Comparison of ENCODE assay signal across 10 cellular contexts in the genomic region with DNA sequence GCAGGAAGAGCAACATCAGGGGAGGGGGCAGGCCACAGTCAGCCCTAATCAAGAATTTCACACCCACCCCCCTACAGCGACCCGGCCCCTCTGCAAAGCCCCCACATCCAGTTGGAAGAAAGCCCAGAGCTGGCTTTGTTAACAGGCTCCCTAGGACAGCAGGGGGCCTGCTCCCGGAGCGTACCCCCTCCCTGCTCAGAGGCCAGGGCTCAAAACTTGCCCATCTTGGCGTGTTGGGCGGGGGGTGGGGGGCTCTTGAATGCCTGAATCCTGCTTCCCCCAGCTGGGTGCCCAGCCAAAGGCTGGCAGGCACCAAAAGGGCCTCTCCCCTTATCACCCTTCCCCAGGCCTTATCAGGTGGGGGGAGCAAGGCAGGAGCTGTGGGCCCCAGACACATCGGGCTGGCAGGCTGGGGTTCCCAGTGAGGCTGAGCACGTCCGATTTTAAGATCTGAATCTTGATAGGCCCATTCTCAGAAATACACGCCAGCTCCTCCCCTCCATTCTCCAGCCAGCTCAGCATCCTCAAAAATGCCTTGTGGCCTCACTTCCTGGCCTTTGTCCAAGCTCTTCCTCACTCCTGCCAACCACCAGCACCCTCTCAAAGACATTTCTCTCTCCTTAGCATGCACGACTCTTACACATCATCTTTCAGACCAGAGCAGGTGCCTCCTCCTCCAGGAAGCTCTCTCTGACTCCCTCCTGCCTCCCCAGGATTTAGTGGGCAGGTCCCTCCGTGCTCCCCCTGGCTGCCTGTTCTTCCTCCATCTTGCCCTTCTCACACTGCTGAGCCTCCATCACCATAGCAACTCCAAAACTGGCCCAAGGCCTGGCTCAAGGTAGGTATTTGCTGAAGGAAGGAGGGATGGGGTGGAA.
A peak's percentile ranks its signal among the peaks of the same experiment; 100 is the strongest.
DNase-seq lines count a peak whose midpoint lies in the region; ATAC-seq and TF ChIP-seq lines count a peak whose summit lies in the region.
"Had no signal": no experiment of that assay in that cellular context is flagged by ENCODE, and none has a peak within 500 bp of the region (broad histone marks: within the 10 kb centered on the region; RNA-seq: fewer than 3 reads in every experiment).

No MANE protein-coding gene starts in this region.

- H3K4me3 ChIP-seq in SJSA1 = no peak overlapping the region
- H3K4me3 ChIP-seq: left ventricle myocardium inferior had no signal

- intact Hi-C loops in activated CD8-positive, alpha-beta T cell treated with anti-CD3 and anti-CD28 coated beads for 36 hours (cut with micrococcal nuclease) = no loop called here

- no peaks in the 10 kb centered on the region for H3K4me1 Mint-ChIP-seq in activated CD8-positive, alpha-beta T cell treated with anti-CD3 and anti-CD28 coated beads for 36 hours (ENCODE audit: low read depth)
- H3K4me1 Mint-ChIP-seq: activated naive CD4-positive, alpha-beta T cell treated with anti-CD3 and anti-CD28 coated beads, Interleukin-2, amount 50 U/mL, for 24 hours had no signal

- H3K36me3 ChIP-seq in SJSA1 = no peaks in the 10 kb centered on the region
- H3K36me3 ChIP-seq: left ventricle myocardium inferior had no signal

- no peaks in the 10 kb centered on the region for H3K36me3 Mint-ChIP-seq in activated CD8-positive, alpha-beta T cell treated with anti-CD3 and anti-CD28 coated beads for 36 hours (ENCODE audit: low read depth)
- H3K36me3 Mint-ChIP-seq: activated naive CD4-positive, alpha-beta T cell treated with anti-CD3 and anti-CD28 coated beads, Interleukin-2, amount 50 U/mL, for 24 hours had no signal

- H3K4me1 ChIP-seq in SJSA1 (replicated peaks) (peaks cover 27% of the 10 kb centered on the region), foreskin keratinocyte (peaks cover 23% of the 10 kb centered on the region)

- H3K9me3 Mint-ChIP-seq in activated CD8-positive, alpha-beta T cell treated with anti-CD3 and anti-CD28 coated beads for 36 hours = no peaks in the 10 kb centered on the region
- H3K9me3 Mint-ChIP-seq: activated naive CD4-positive, alpha-beta T cell treated with anti-CD3 and anti-CD28 coated beads, Interleukin-2, amount 50 U/mL, for 24 hours had no signal

- ATAC-seq in foreskin keratinocyte (peak; percentile 59), GM18909 (IDR thresholded peaks at IDR 0.05; ENCODE audit: poor library complexity, unreplicated experiment) (no peak), GM19324 (IDR thresholded peaks at IDR 0.05; ENCODE audit: low FRiP score, unreplicated experiment) (no peak)
- no peak for ATAC-seq in activated CD8-positive, alpha-beta T cell treated with anti-CD3 and anti-CD28 coated beads for 36 hours

- TF ChIP-seq CTCF in foreskin keratinocyte (conservative IDR thresholded peaks at IDR 0.05) = peak; percentile 37
- TF ChIP-seq CTCF in activated CD8-positive, alpha-beta T cell treated with anti-CD3 and anti-CD28 coated beads for 36 hours (IDR thresholded peaks at IDR 0.05) = no peak

- no peak overlapping the region for H3K27ac Mint-ChIP-seq in activated CD8-positive, alpha-beta T cell treated with anti-CD3 and anti-CD28 coated beads for 36 hours
- H3K27ac Mint-ChIP-seq: activated naive CD4-positive, alpha-beta T cell treated with anti-CD3 and anti-CD28 coated beads, Interleukin-2, amount 50 U/mL, for 24 hours had no signal

- H3K9me3 ChIP-seq in SJSA1 (replicated peaks) = no peaks in the 10 kb centered on the region
- H3K9me3 ChIP-seq: left ventricle myocardium inferior had no signal

- no peak overlapping the region for H3K27ac ChIP-seq in SJSA1
- peak overlapping the region; percentile 20 for H3K27ac ChIP-seq in foreskin keratinocyte
- H3K27ac ChIP-seq: left ventricle myocardium inferior had no signal

- CTCF ChIA-PET in activated CD8-positive, alpha-beta T cell treated with anti-CD3 and anti-CD28 coated beads for 36 hours (lab: Charles Lee) = no interaction called here

- DNase-seq in NCI-H2081 (lab: John Stamatoyannopoulos, UW) (peak; percentile 59 to 69), NCI-H2081 treated with DMSO at 0.1 percent for 48 hours (lab: John Stamatoyannopoulos, UW) (no peak), SJSA1 (ENCODE audit: low read depth in 1 of 2, low spot score in 2 of 2) (peak; percentile 54 to 56), foreskin keratinocyte (peak; percentile 88 to 94), stromal cell of bone marrow (ENCODE audit: low read depth) (peak; percentile 71)
- no peak for DNase-seq in activated CD8-positive, alpha-beta T cell treated with anti-CD3 and anti-CD28 coated beads for 36 hours
- DNase-seq: left ventricle myocardium inferior had no signal

- peaks cover 19% of the 10 kb centered on the region for H3K27me3 Mint-ChIP-seq in activated CD8-positive, alpha-beta T cell treated with anti-CD3 and anti-CD28 coated beads for 36 hours

- H3K4me3 Mint-ChIP-seq in activated CD8-positive, alpha-beta T cell treated with anti-CD3 and anti-CD28 coated beads for 36 hours = no peak overlapping the region
- H3K4me3 Mint-ChIP-seq: activated naive CD4-positive, alpha-beta T cell treated with anti-CD3 and anti-CD28 coated beads, Interleukin-2, amount 50 U/mL, for 24 hours had no signal

- POLR2A ChIA-PET in activated CD8-positive, alpha-beta T cell treated with anti-CD3 and anti-CD28 coated beads for 36 hours (lab: Charles Lee) = interaction anchor here (0.7 kb wide), 1 partner anchor 54 kb away, joined by 3 read pairs; no protein-coding TSS in a partner anchor

- H3K27me3 ChIP-seq in SJSA1 (replicated peaks) = 0 out of 2 replicates have a peak, but pooled peaks cover 4% of the 10 kb centered on the region
- no peaks in the 10 kb centered on the region for H3K27me3 ChIP-seq in foreskin keratinocyte

Comparison
In these comparisons a context has a peak if more than half of its experiments do, and no peak if none do; other contexts are left out.
1. DNase-seq: peak in NCI-H2081 (2 of 2), SJSA1 (2 of 2), foreskin keratinocyte (2 of 2) and stromal cell of bone marrow (single experiment); none in NCI-H2081 treated with DMSO at 0.1 percent for 48 hours (single experiment) and activated CD8-positive, alpha-beta T cell treated with anti-CD3 and anti-CD28 coated beads for 36 hours (single experiment).